Comparison of ENCODE assay signal across 14 cellular contexts in the genomic region with DNA sequence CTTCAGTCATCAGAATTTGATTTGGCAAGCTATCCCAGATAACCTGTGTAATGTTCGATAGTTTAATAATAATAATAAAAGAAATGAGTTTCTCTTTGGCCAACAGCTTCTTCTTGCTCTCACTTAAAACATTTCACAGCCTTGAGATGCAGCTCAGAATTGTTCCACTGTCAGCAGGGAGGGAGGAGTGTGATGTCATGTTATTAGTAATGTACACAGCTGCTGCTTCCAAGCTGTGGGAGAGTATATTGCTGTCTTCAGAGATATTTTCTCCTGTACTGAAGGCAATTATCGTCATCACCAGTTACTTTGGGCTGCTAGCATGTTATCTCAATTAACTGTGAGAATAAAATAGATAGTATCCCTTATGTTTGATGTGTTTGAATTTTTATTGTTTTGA.
A peak's percentile ranks its signal among the peaks of the same experiment; 100 is the strongest.
DNase-seq lines count a peak whose midpoint lies in the region; ATAC-seq and TF ChIP-seq lines count a peak whose summit lies in the region.
"Had no signal": no experiment of that assay in that cellular context is flagged by ENCODE, and none has a peak within 500 bp of the region (broad histone marks: within the 10 kb centered on the region; RNA-seq: fewer than 3 reads in every experiment).

No MANE protein-coding gene starts in this region.

- ATAC-seq in gastroesophageal sphincter (no peak), sciatic nerve (peak; percentile 35), GM19452 (IDR thresholded peaks at IDR 0.05; ENCODE audit: unreplicated experiment) (no peak), GM18520 (IDR thresholded peaks at IDR 0.05; ENCODE audit: unreplicated experiment) (no peak)
- ATAC-seq: esophagus mucosa had no signal

- H3K4me1 Mint-ChIP-seq in HFFc6 (ENCODE audit: low read depth), result peaks cover 43% of the 10 kb centered on the region
- H3K4me1 Mint-ChIP-seq in T-helper 2 cell treated with Interferon-gamma antibody and Interleukin-4, amounts not matched to agents 5 μg/mL and 100 μg/mL, for 36 hours (ENCODE audit: low read depth), result peaks cover 4% of the 10 kb centered on the region

- TF ChIP-seq POLR2A in adrenal gland (IDR thresholded peaks at IDR 0.05) (peak in 1 of 2 donors; percentile 21), gastroesophageal sphincter (IDR thresholded peaks at IDR 0.05) (no peak)

- WGBS in adrenal gland, 4 donors, result 32 to 52% (median 40%) methylated on average over 2 of the region's 2 CpGs
- WGBS in gastroesophageal sphincter (ENCODE audit: low coverage in 1 of 2), 2 donors, result 44 to 49% methylated on average over 2 of the region's 2 CpGs

- H3K4me1 ChIP-seq in adrenal gland (replicated peaks in 1 of 2) (peaks cover 17 to 70% of the 10 kb centered on the region in 2 donors), gastroesophageal sphincter (peaks cover 0 to 31% (median 14%) of the 10 kb centered on the region in 3 donors)

- H3K9me3 ChIP-seq in adrenal gland (replicated peaks in 1 of 3) (no peaks in the 10 kb centered on the region), gastroesophageal sphincter (no peaks in the 10 kb centered on the region)

- H3K27me3 Mint-ChIP-seq in HFFc6 (ENCODE audit: insufficient read depth), result 0 out of 2 replicates have a peak, but pooled peaks cover 2% of the 10 kb centered on the region
- H3K27me3 Mint-ChIP-seq in T-helper 2 cell treated with Interferon-gamma antibody and Interleukin-4, amounts not matched to agents 5 μg/mL and 100 μg/mL, for 36 hours (ENCODE audit: low read depth), result peaks cover 13% of the 10 kb centered on the region

- no peak for TF ChIP-seq EP300 in gastroesophageal sphincter (IDR thresholded peaks at IDR 0.05)

- H3K9me3 Mint-ChIP-seq in HFFc6, result no peaks in the 10 kb centered on the region
- no peaks in the 10 kb centered on the region for H3K9me3 Mint-ChIP-seq in T-helper 2 cell treated with Interferon-gamma antibody and Interleukin-4, amounts not matched to agents 5 μg/mL and 100 μg/mL, for 36 hours
- H3K9me3 Mint-ChIP-seq: memory B cell had no signal

- H3K27me3 ChIP-seq in adrenal gland, result no peaks in the 10 kb centered on the region
- no peaks in the 10 kb centered on the region for H3K27me3 ChIP-seq in gastroesophageal sphincter

- TF ChIP-seq CTCF in HFFc6 (IDR thresholded peaks at IDR 0.05), result no peak
- TF ChIP-seq CTCF in adrenal gland (IDR thresholded peaks at IDR 0.05), result peak in 1 of 6 experiments; percentile 12
- TF ChIP-seq CTCF in gastroesophageal sphincter (IDR thresholded peaks at IDR 0.05), result no peak

- H3K36me3 Mint-ChIP-seq in HFFc6 (ENCODE audit: low read depth), result no peaks in the 10 kb centered on the region
- H3K36me3 Mint-ChIP-seq in T-helper 2 cell treated with Interferon-gamma antibody and Interleukin-4, amounts not matched to agents 5 μg/mL and 100 μg/mL, for 36 hours (ENCODE audit: low read depth), result no peaks in the 10 kb centered on the region
- H3K36me3 Mint-ChIP-seq: activated naive CD8-positive, alpha-beta T cell; memory B cell had no signal

- H3K27ac Mint-ChIP-seq in HFFc6, result no peak overlapping the region
- no peak overlapping the region for H3K27ac Mint-ChIP-seq in T-helper 2 cell treated with Interferon-gamma antibody and Interleukin-4, amounts not matched to agents 5 μg/mL and 100 μg/mL, for 36 hours
- H3K27ac Mint-ChIP-seq: activated naive CD8-positive, alpha-beta T cell; memory B cell had no signal

- H3K36me3 ChIP-seq in adrenal gland (replicated peaks in 1 of 2) (no peaks in the 10 kb centered on the region), gastroesophageal sphincter (no peaks in the 10 kb centered on the region)

- DNase-seq in HFFc6 (peak; percentile 37), adrenal gland (peak in 2 of 7 donors; percentile 43 to 44), sciatic nerve (ENCODE audit: low spot score) (no peak), kidney tubule cell (ENCODE audit: low spot score) (no peak)
- no peak for DNase-seq in T-helper 2 cell treated with Interferon-gamma antibody and Interleukin-4, amounts not matched to agents 5 μg/mL and 100 μg/mL, for 36 hours (ENCODE audit: low spot score)
- DNase-seq: activated CD4-positive, alpha-beta T cell treated with anti-CD3 and anti-CD28 coated beads, Interleukin-2, amount 50 U/mL, for 48 hours; NCI-H2081 treated with DMSO at 0.1 percent for 48 hours; small intestine had no signal

- H3K4me3 ChIP-seq in adrenal gland, result peak overlapping the region in 2 of 4 donors; percentile 31 to 50
- H3K4me3 ChIP-seq in gastroesophageal sphincter, result peak overlapping the region in 1 of 2 donors; percentile 26

- H3K27ac ChIP-seq in adrenal gland, result peak overlapping the region; percentile 35 to 88 (median 76)
- peak overlapping the region in 3 of 4 donors; percentile 18 to 64 (median 63) for H3K27ac ChIP-seq in gastroesophageal sphincter

- peak overlapping the region; percentile 18; the same call in 1 of the 2 replicates for H3K4me3 Mint-ChIP-seq in HFFc6
- no peak overlapping the region for H3K4me3 Mint-ChIP-seq in T-helper 2 cell treated with Interferon-gamma antibody and Interleukin-4, amounts not matched to agents 5 μg/mL and 100 μg/mL, for 36 hours
- H3K4me3 Mint-ChIP-seq: activated naive CD8-positive, alpha-beta T cell; memory B cell had no signal

- intact Hi-C loops in adrenal gland (cut with DNase I) (loop anchor here in 1 of 2 donors (5.0 kb wide), 1 partner anchor 61 kb away; no protein-coding TSS in a partner anchor), sciatic nerve (cut with DNase I) (no loop called here)
